Comparison of ENCODE assay signal across 14 cellular contexts in the genomic region with DNA sequence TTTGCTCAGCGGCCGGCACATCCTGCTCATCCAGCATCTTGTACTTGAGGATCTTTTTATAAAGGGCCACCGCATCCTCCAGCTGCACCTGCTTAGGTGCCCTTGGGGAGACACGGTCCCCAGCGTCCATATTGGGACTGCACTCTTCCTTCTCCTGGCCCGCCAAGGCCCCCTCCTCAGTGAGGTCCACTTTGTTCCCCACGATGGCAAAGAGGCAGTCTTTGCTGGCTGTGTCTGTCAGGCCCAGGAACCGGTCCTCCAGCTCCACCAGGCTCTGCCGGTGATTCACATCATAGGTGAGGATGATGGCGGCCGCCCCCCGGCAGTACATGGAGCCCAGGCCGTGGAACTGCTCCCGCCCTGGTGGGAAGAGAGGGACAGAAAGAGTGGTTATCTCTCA. TPM values are rescaled to one million over a fixed set of nuclear protein-coding genes. Genes with fewer than 3 reads are reported as not detected.
DNase-seq lines count a peak whose midpoint lies in the region; ATAC-seq and TF ChIP-seq lines count a peak whose summit lies in the region.
"Had no signal": no experiment of that assay in that cellular context is flagged by ENCODE, and none has a peak within 500 bp of the region (broad histone marks: within the 10 kb centered on the region; RNA-seq: fewer than 3 reads in every experiment).

No MANE protein-coding gene starts in this region.

- H3K9me3 ChIP-seq in adrenal gland (replicated peaks in 1 of 3) (no peaks in the 10 kb centered on the region), lung (ENCODE audit: control insufficient read depth in 2 of 2, insufficient read depth in 1 of 2, low read length in 1 of 2) (no peaks in the 10 kb centered on the region), ovary (no peaks in the 10 kb centered on the region)
- H3K9me3 ChIP-seq: left lung had no signal

- no peak overlapping the region for H3K4me3 ChIP-seq in HL-60 (replicated peaks; ENCODE audit: insufficient read depth, low read length)
- H3K4me3 ChIP-seq in adrenal gland, result no peak overlapping the region
- no peak overlapping the region for H3K4me3 ChIP-seq in lung
- H3K4me3 ChIP-seq in ovary, result no peak overlapping the region
- H3K4me3 ChIP-seq: left lung had no signal

- no peak for ATAC-seq in lung (ENCODE audit: insufficient read depth, low FRiP score)
- ATAC-seq in stimulated activated effector memory CD8-positive, alpha-beta T cell treated with anti-CD3 and anti-CD28 coated beads, Interleukin-12 subunit alpha, Interleukin-12 subunit beta, amount 100 ng/mL, for 72 hours, result no peak

- H3K4me3 Mint-ChIP-seq in stimulated activated effector memory CD8-positive, alpha-beta T cell treated with anti-CD3 and anti-CD28 coated beads, Interleukin-12 subunit alpha, Interleukin-12 subunit beta, amount 100 ng/mL, for 72 hours, result no peak overlapping the region
- H3K4me3 Mint-ChIP-seq: activated naive CD8-positive, alpha-beta T cell treated with anti-CD3 and anti-CD28 coated beads, Interleukin-2, amount 10 ng/mL, durations not matched to agents 7 days and 5 days; T-helper 2 cell treated with Interferon-gamma antibody and Interleukin-4, amounts not matched to agents 5 μg/mL and 100 μg/mL, for 36 hours had no signal

- peaks cover 54 to 78% of the 10 kb centered on the region in 2 donors for H3K4me1 ChIP-seq in adrenal gland (replicated peaks in 1 of 2)
- H3K4me1 ChIP-seq in lung (ENCODE audit: control insufficient read depth in 2 of 2, insufficient read depth in 2 of 2, low read length in 2 of 2), result peaks cover 19 to 43% of the 10 kb centered on the region in 2 donors
- H3K4me1 ChIP-seq in ovary (ENCODE audit: insufficient read depth), result peaks cover 6% of the 10 kb centered on the region

- peak overlapping the region; percentile 49; the same call in 1 of the 2 replicates for H3K27ac ChIP-seq in HL-60 (replicated peaks)
- peak overlapping the region in 3 of 5 donors; percentile 62 to 90 (median 84) for H3K27ac ChIP-seq in adrenal gland
- H3K27ac ChIP-seq in lung (ENCODE audit: low read depth in 1 of 2, low read length in 1 of 2), result peak overlapping the region; percentile 21 to 49
- no peak overlapping the region for H3K27ac ChIP-seq in ovary

- TF ChIP-seq CTCF in HL-60 (IDR thresholded peaks at IDR 0.05; ENCODE audit: insufficient read depth, low read length), result no peak
- TF ChIP-seq CTCF in adrenal gland (IDR thresholded peaks at IDR 0.05), result no peak
- no peak for TF ChIP-seq CTCF in lung (IDR thresholded peaks at IDR 0.05; ENCODE audit: control extremely low read depth, extremely low read depth)
- TF ChIP-seq CTCF in ovary (IDR thresholded peaks at IDR 0.05), result no peak

- peaks cover 24% of the 10 kb centered on the region for H3K4me1 Mint-ChIP-seq in stimulated activated effector memory CD8-positive, alpha-beta T cell treated with anti-CD3 and anti-CD28 coated beads, Interleukin-12 subunit alpha, Interleukin-12 subunit beta, amount 100 ng/mL, for 72 hours

- H3K36me3 ChIP-seq in adrenal gland (replicated peaks in 1 of 2) (peaks cover 0 to 10% of the 10 kb centered on the region in 2 donors), lung (ENCODE audit: control insufficient read depth in 2 of 2, insufficient read depth in 2 of 2, low read length in 2 of 2) (peaks cover 0 to 13% of the 10 kb centered on the region in 2 donors), ovary (no peaks in the 10 kb centered on the region)

- no peaks in the 10 kb centered on the region for H3K9me3 Mint-ChIP-seq in stimulated activated effector memory CD8-positive, alpha-beta T cell treated with anti-CD3 and anti-CD28 coated beads, Interleukin-12 subunit alpha, Interleukin-12 subunit beta, amount 100 ng/mL, for 72 hours
- H3K9me3 Mint-ChIP-seq: activated naive CD8-positive, alpha-beta T cell treated with anti-CD3 and anti-CD28 coated beads, Interleukin-2, amount 10 ng/mL, durations not matched to agents 7 days and 5 days; T-helper 2 cell treated with Interferon-gamma antibody and Interleukin-4, amounts not matched to agents 5 μg/mL and 100 μg/mL, for 36 hours had no signal

- H3K36me3 Mint-ChIP-seq in stimulated activated effector memory CD8-positive, alpha-beta T cell treated with anti-CD3 and anti-CD28 coated beads, Interleukin-12 subunit alpha, Interleukin-12 subunit beta, amount 100 ng/mL, for 72 hours, result no peaks in the 10 kb centered on the region

- WGBS in adrenal gland, 4 donors, result 95 to 98% (median 95%) methylated on average over 6 to 14 of the region's 14 CpGs
- 93 to 94% methylated on average over 14 of the region's 14 CpGs for WGBS in lung, 2 donors
- 91 to 95% (median 92%) methylated on average over 14 of the region's 14 CpGs for WGBS in ovary, 3 donors

- intact Hi-C loops in adrenal gland (cut with DNase I) (no loop called here), ovary (cut with DNase I) (no loop called here)

- TF ChIP-seq EP300 in ovary (IDR thresholded peaks at IDR 0.05), result no peak

- H3K27me3 ChIP-seq in HL-60 (ENCODE audit: insufficient read depth, poor library complexity, severe bottlenecking) (no peaks in the 10 kb centered on the region), adrenal gland (no peaks in the 10 kb centered on the region), lung (ENCODE audit: control insufficient read depth, insufficient read depth) (no peaks in the 10 kb centered on the region), ovary (no peaks in the 10 kb centered on the region)
- H3K27me3 ChIP-seq: left lung had no signal

- DNase-seq in HL-60 (ENCODE audit: low read depth in 1 of 2, low spot score in 1 of 2) (no peak), adrenal gland (no peak), lung (ENCODE audit: low spot score) (no peak), ovary (no peak), cerebellar cortex (ENCODE audit: low spot score) (no peak), NCI-H748 (lab: John Stamatoyannopoulos, UW; ENCODE audit: unreplicated experiment) (no peak)
- no peak for DNase-seq in stimulated activated effector memory CD8-positive, alpha-beta T cell treated with anti-CD3 and anti-CD28 coated beads, Interleukin-12 subunit alpha, Interleukin-12 subunit beta, amount 100 ng/mL, for 72 hours (ENCODE audit: low spot score in 2 of 2)
- DNase-seq in stimulated activated CD4-positive, alpha-beta T cell treated with anti-CD3 and anti-CD28 coated beads, Interleukin-1b, Interleukin-23, amount 100 ng/mL, for 48 hours, result no peak
- DNase-seq: activated CD8-positive, alpha-beta memory T cell treated with anti-CD3 and anti-CD28 coated beads for 24 hours; activated naive CD8-positive, alpha-beta T cell treated with anti-CD3 and anti-CD28 coated beads, Interleukin-2, amount 10 ng/mL, durations not matched to agents 7 days and 5 days; caudate nucleus; retina had no signal

- TF ChIP-seq POLR2A in adrenal gland (IDR thresholded peaks at IDR 0.05) (no peak), ovary (IDR thresholded peaks at IDR 0.05) (no peak)

- peak overlapping the region; percentile 52 for H3K27ac Mint-ChIP-seq in stimulated activated effector memory CD8-positive, alpha-beta T cell treated with anti-CD3 and anti-CD28 coated beads, Interleukin-12 subunit alpha, Interleukin-12 subunit beta, amount 100 ng/mL, for 72 hours
- H3K27ac Mint-ChIP-seq: activated naive CD8-positive, alpha-beta T cell treated with anti-CD3 and anti-CD28 coated beads, Interleukin-2, amount 10 ng/mL, durations not matched to agents 7 days and 5 days; T-helper 2 cell treated with Interferon-gamma antibody and Interleukin-4, amounts not matched to agents 5 μg/mL and 100 μg/mL, for 36 hours had no signal

RNA-seq across cellular contexts. Expression of a gene that starts 37.7 kb away (rescaled TPM):
- 100 to 1,000 TPM in 1 of 8 donors, 10 to 100 TPM in 7; 30.8 to 259 (median 46.1) TPM for total RNA-seq in adrenal gland
- 10 to 100 TPM; 15.0 to 20.6 (median 20.5) TPM for polyA plus RNA-seq in adrenal gland
- 10 to 100 TPM; 42.9 to 47.9 TPM for total RNA-seq in lung
- 100 to 1,000 TPM in 1 of 2 donors, 10 to 100 TPM in 1; 35.8 to 118 TPM for polyA plus RNA-seq in lung
- total RNA-seq in ovary, result 10 to 100 TPM; 14.5 to 32.6 (median 25.8) TPM
- 10 to 100 TPM; 18.4 to 20.7 TPM for polyA plus RNA-seq in ovary

Comparison
In these comparisons a context has a peak if more than half of its experiments do, and no peak if none do; other contexts are left out.
1. H3K27ac ChIP-seq: peak in HL-60 (single experiment), adrenal gland (3 of 5) and lung (2 of 2); none in ovary (0 of 2).